1 cellular context compared by ENCODE assay signal in the genomic region with DNA sequence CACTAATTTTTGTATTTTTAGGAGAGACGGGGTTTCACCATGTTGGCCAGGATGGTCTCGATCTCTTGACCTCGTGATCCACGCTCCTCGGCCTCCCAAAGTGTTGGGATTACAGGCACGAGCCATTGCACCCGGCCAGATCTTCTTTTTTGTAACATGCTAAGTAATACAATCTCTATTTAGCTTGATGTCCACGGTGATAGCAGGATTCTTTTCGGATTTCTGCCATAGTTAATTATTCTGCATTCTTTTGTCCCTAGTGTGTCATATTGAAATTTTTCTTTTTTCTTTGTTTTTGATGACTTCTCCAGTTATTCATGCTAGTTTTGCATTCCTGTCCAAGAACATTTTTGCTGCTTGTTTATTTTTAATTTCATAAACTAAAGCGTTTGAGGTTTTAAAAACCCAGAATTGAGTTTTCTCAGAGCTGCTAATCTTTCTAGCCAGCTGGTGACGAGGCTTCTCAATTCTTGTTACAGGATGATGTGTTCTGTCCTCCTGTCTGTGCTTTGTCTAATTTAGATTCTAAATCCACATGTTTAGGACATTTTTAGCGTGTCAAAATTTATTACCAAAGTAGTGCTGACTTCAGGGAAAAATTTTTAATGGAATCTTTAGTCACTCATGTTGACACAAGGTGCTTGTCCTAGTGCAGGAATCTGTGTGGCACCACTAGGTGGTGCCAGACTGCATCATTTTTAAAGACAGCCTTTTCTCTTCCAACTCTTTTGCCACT.
A peak's percentile ranks its signal among the peaks of the same experiment; 100 is the strongest.
TF ChIP-seq lines count a peak whose summit lies in the region.

No MANE protein-coding gene starts in this region.

TF ChIP-seq in IMR-90, 13 proteins besides CTCF, POLR2A, EP300 and RAD21:
- no peak for TF ChIP-seq USF2 (IDR thresholded peaks at IDR 0.05; ENCODE audit: low read depth, low read length)
- no peak for TF ChIP-seq RCOR1 (IDR thresholded peaks at IDR 0.05; ENCODE audit: insufficient replicate concordance, low read length)
- TF ChIP-seq NFE2L2 (IDR thresholded peaks at IDR 0.05; ENCODE audit: low read depth, low read length): no peak
- peak; percentile 75 for TF ChIP-seq MAFK (IDR thresholded peaks at IDR 0.05; ENCODE audit: low read depth, low read length)
- no peak for TF ChIP-seq CEBPB (IDR thresholded peaks at IDR 0.05; ENCODE audit: low read depth, low read length)
- TF ChIP-seq, protein P1, sequence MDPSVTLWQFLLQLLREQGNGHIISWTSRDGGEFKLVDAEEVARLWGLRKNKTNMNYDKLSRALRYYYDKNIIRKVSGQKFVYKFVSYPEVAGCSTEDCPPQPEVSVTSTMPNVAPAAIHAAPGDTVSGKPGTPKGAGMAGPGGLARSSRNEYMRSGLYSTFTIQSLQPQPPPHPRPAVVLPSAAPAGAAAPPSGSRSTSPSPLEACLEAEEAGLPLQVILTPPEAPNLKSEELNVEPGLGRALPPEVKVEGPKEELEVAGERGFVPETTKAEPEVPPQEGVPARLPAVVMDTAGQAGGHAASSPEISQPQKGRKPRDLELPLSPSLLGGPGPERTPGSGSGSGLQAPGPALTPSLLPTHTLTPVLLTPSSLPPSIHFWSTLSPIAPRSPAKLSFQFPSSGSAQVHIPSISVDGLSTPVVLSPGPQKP (IDR thresholded peaks at IDR 0.05; ENCODE audit: borderline replicate concordance, low read depth, low read length): no peak
- TF ChIP-seq SMC3 (IDR thresholded peaks at IDR 0.05; ENCODE audit: low read depth, low read length): peak; percentile 52
